ENCODE assay signal across 7 cellular contexts in genomic region chr11:73759520-73760065, GRCh38. TPM values are rescaled to one million over a fixed set of nuclear protein-coding genes. Genes with fewer than 3 reads are reported as not detected.
DNase-seq lines count a peak whose midpoint lies in the region; ATAC-seq, FAIRE-seq and TF ChIP-seq lines count a peak whose summit lies in the region.

No MANE protein-coding gene starts in this region.

- no peaks in the 10 kb centered on the region for H3K27me3 ChIP-seq in ectodermal cell (ENCODE audit: control insufficient read depth, insufficient read depth, low read length, poor library complexity, severe bottlenecking)

- peak overlapping the region; percentile 82 to 97 (median 92) for H3K4me3 Mint-ChIP-seq in naive B cell

- WGBS in ectodermal cell, 2 experiments: 0 to 2% methylated on average over 5 to 7 of the region's 7 CpGs

- no peak for FAIRE-seq in GM12891 (lab: Jason Lieb, UNC)

- peaks cover 11% of the 10 kb centered on the region for H3K4me1 ChIP-seq in ectodermal cell (ENCODE audit: control insufficient read depth, insufficient read depth, low read length)

- H3K9me3 Mint-ChIP-seq in naive B cell: no peaks in the 10 kb centered on the region

- H3K4me3 ChIP-seq in ectodermal cell (ENCODE audit: insufficient read depth, low read depth, low read length): peak overlapping the region; percentile 88

- H3K9me3 ChIP-seq in ectodermal cell (ENCODE audit: control insufficient read depth, low read length): no peaks in the 10 kb centered on the region

- peak overlapping the region; percentile 59 to 93 (median 86) for H3K27ac Mint-ChIP-seq in naive B cell

- no peaks in the 10 kb centered on the region for H3K36me3 ChIP-seq in ectodermal cell (ENCODE audit: control insufficient read depth, insufficient read depth, low read length)

- no peaks in the 10 kb centered on the region for H3K27me3 Mint-ChIP-seq in naive B cell

- DNase-seq in GM12891 (ENCODE audit: insufficient read length, low spot score): peak; percentile 9
- peak; percentile 79 for DNase-seq in OCI-M1 (lab: John Stamatoyannopoulos, UW)
- no peak for DNase-seq in naive B cell
- DNase-seq in activated gamma-delta T cell (lab: John Stamatoyannopoulos, UW): no peak
- no peak for DNase-seq in NCI-H1092 treated with DMSO at 0.1 percent for 48 hours (lab: John Stamatoyannopoulos, UW)
- DNase-seq in stimulated activated CD4-positive, alpha-beta T cell treated with anti-CD3 and anti-CD28 coated beads, Interleukin-4, amount 100 ng/mL, for 24 hours: no peak

- H3K27ac ChIP-seq in ectodermal cell (ENCODE audit: insufficient read depth, low read depth, low read length, poor library complexity, severe bottlenecking): no peak overlapping the region

- H3K4me1 Mint-ChIP-seq in naive B cell: peaks cover 29 to 38% (median 35%) of the 10 kb centered on the region in 3 donors

- ATAC-seq in naive B cell (ENCODE audit: low read depth in 2 of 2): no peak

- H3K36me3 Mint-ChIP-seq in naive B cell: no peaks in the 10 kb centered on the region

- no peak for TF ChIP-seq POLR2A in GM12891 (IDR thresholded peaks at IDR 0.05; ENCODE audit: low read depth, low read length)

TF ChIP-seq in GM12891, 5 proteins besides CTCF, POLR2A, EP300 and RAD21:
- TF ChIP-seq POU2F2 (IDR thresholded peaks at IDR 0.05; ENCODE audit: low read depth, low read length) (no peak), POLR2AphosphoS5 (IDR thresholded peaks at IDR 0.05; ENCODE audit: low read depth, low read length) (no peak), PAX5 (IDR thresholded peaks at IDR 0.05; ENCODE audit: insufficient read depth, low read length, severe bottlenecking) (no peak), SPI1 (IDR thresholded peaks at IDR 0.05; ENCODE audit: low read depth, low read length) (no peak), TAF1 (IDR thresholded peaks at IDR 0.05; ENCODE audit: low read depth, low read length) (no peak)

RNA-seq across cellular contexts. Expression of gene RAB6A, which starts 1.3 kb away (rescaled TPM):
- 21.8 TPM for polyA plus RNA-seq in GM12891 (2012; ENCODE audit: low read depth, missing spikeins)
- 40.5 TPM for polyA plus RNA-seq in ectodermal cell (2013, experiment 1 of 4)
- 38.2 TPM for polyA plus RNA-seq in ectodermal cell (2013, experiment 2 of 4)
- polyA plus RNA-seq in ectodermal cell (2013, experiment 3 of 4): 37.8 TPM
- 39.2 TPM for polyA plus RNA-seq in ectodermal cell (2013, experiment 4 of 4)
- 10 to 100 TPM; 73.5 to 94.5 (median 84.2) TPM for polyA plus RNA-seq in naive B cell (ENCODE audit: low read depth in 6 of 6)

RNA-seq across cellular contexts. Expression of gene MRPL48, which starts 28.1 kb away (rescaled TPM):
- 59.0 TPM for polyA plus RNA-seq in GM12891 (2012; ENCODE audit: low read depth, missing spikeins)
- polyA plus RNA-seq in ectodermal cell (2013, experiment 1 of 4): 23.2 TPM
- 24.4 TPM for polyA plus RNA-seq in ectodermal cell (2013, experiment 2 of 4)
- 28.8 TPM for polyA plus RNA-seq in ectodermal cell (2013, experiment 3 of 4)
- polyA plus RNA-seq in ectodermal cell (2013, experiment 4 of 4): 30.9 TPM
- 10 to 100 TPM; 54.8 to 91.9 (median 60.3) TPM for polyA plus RNA-seq in naive B cell (ENCODE audit: low read depth in 6 of 6)

Comparison
In these comparisons a context has a peak if more than half of its experiments do, and no peak if none do; other contexts are left out.
1. DNase-seq: peak in GM12891 (single experiment) and OCI-M1 (single experiment); none in naive B cell (single experiment), activated gamma-delta T cell (single experiment), NCI-H1092 treated with DMSO at 0.1 percent for 48 hours (single experiment) and stimulated activated CD4-positive, alpha-beta T cell treated with anti-CD3 and anti-CD28 coated beads, Interleukin-4, amount 100 ng/mL, for 24 hours (single experiment).